22 cellular contexts compared by ENCODE assay signal in genomic region chr21:46211786-46212720, GRCh38. TPM values are rescaled to one million over a fixed set of nuclear protein-coding genes. Genes with fewer than 3 reads are reported as not detected.
DNase-seq lines count a peak whose midpoint lies in the region; ATAC-seq and TF ChIP-seq lines count a peak whose summit lies in the region.
"Had no signal": no experiment of that assay in that cellular context is flagged by ENCODE, and none has a peak within 500 bp of the region (broad histone marks: within the 10 kb centered on the region; RNA-seq: fewer than 3 reads in every experiment).

No MANE protein-coding gene starts in this region.

- H3K27me3 Mint-ChIP-seq in chondrocyte (ENCODE audit: low read depth) (no peaks in the 10 kb centered on the region), nephron progenitor cell (ENCODE audit: low read depth, poor library complexity) (peaks cover 3% of the 10 kb centered on the region)

- TF ChIP-seq CTCF in BE2C (IDR thresholded peaks at IDR 0.05; ENCODE audit: low read depth, low read length), result no peak
- TF ChIP-seq CTCF in chondrocyte (IDR thresholded peaks at IDR 0.05), result no peak
- TF ChIP-seq CTCF in nephron progenitor cell (IDR thresholded peaks at IDR 0.05), result no peak
- TF ChIP-seq CTCF in upper lobe of right lung (IDR thresholded peaks at IDR 0.05), result no peak

- H3K27ac ChIP-seq in upper lobe of right lung, result no peak overlapping the region
- H3K27ac ChIP-seq: C4-2B, neutrophil, SJCRH30, testis had no signal

- peak; percentile 2 for DNase-seq in BE2C
- peak; percentile 12 for DNase-seq in M059J (ENCODE audit: low read depth)
- DNase-seq in chondrocyte (ENCODE audit: low spot score), result peak; percentile 84
- no peak for DNase-seq in nephron progenitor cell
- DNase-seq in NCI-H2171 (lab: John Stamatoyannopoulos, UW), result no peak
- no peak for DNase-seq in activated CD4-positive, alpha-beta T cell treated with anti-CD3 and anti-CD28 coated beads for 4 hours
- DNase-seq in upper lobe of right lung, result no peak
- DNase-seq in COLO829 (ENCODE audit: low spot score), result no peak
- DNase-seq: activated CD4-positive, alpha-beta T cell treated with anti-CD3 and anti-CD28 coated beads, Interleukin-2, amount 50 U/mL, for 4 hours; activated naive CD4-positive, alpha-beta T cell treated with Interleukin-2 at 50 U/mL for 16 hours; amygdala; central memory CD4-positive, alpha-beta T cell; NCI-H146; NCI-H2171 treated with DMSO at 0.1 percent for 48 hours; NCI-H526 treated with DMSO at 0.1 percent for 48 hours; SJCRH30; testis had no signal

- H3K27ac Mint-ChIP-seq in chondrocyte (ENCODE audit: unreplicated experiment) (no peak overlapping the region), nephron progenitor cell (peak overlapping the region; percentile 96)

- H3K4me1 ChIP-seq in BE2C, result peaks cover 12% of the 10 kb centered on the region
- H3K4me1 ChIP-seq in upper lobe of right lung, result no peaks in the 10 kb centered on the region
- H3K4me1 ChIP-seq: testis had no signal

- no peak for ATAC-seq in upper lobe of right lung
- ATAC-seq: left lobe of liver, mucosa of descending colon had no signal

- peaks cover 52% of the 10 kb centered on the region for H3K36me3 ChIP-seq in BE2C
- peaks cover 83% of the 10 kb centered on the region for H3K36me3 ChIP-seq in upper lobe of right lung
- H3K36me3 ChIP-seq: SJCRH30 had no signal

- H3K4me3 Mint-ChIP-seq in chondrocyte (ENCODE audit: unreplicated experiment), result no peak overlapping the region
- no peak overlapping the region for H3K4me3 Mint-ChIP-seq in nephron progenitor cell

- H3K4me1 Mint-ChIP-seq in chondrocyte (ENCODE audit: low read depth), result peaks cover 7% of the 10 kb centered on the region
- no peaks in the 10 kb centered on the region for H3K4me1 Mint-ChIP-seq in nephron progenitor cell

- no peaks in the 10 kb centered on the region for H3K9me3 Mint-ChIP-seq in chondrocyte (ENCODE audit: low read depth)
- no peaks in the 10 kb centered on the region for H3K9me3 Mint-ChIP-seq in nephron progenitor cell

- no peaks in the 10 kb centered on the region for H3K27me3 ChIP-seq in BE2C
- no peaks in the 10 kb centered on the region for H3K27me3 ChIP-seq in upper lobe of right lung
- H3K27me3 ChIP-seq: neutrophil, SJCRH30, testis had no signal

- H3K4me3 ChIP-seq in BE2C (ENCODE audit: low read depth, low read length) (no peak overlapping the region), upper lobe of right lung (no peak overlapping the region)
- H3K4me3 ChIP-seq: mucosa of descending colon, SJCRH30, testis had no signal

- intact Hi-C loops in upper lobe of right lung (cut with DNase I), result no loop called here

- peaks cover 18% of the 10 kb centered on the region for H3K36me3 Mint-ChIP-seq in chondrocyte (ENCODE audit: low read depth)
- H3K36me3 Mint-ChIP-seq in nephron progenitor cell (ENCODE audit: low read depth), result peaks cover 15% of the 10 kb centered on the region

- H3K9me3 ChIP-seq in BE2C (no peaks in the 10 kb centered on the region), upper lobe of right lung (no peaks in the 10 kb centered on the region)
- H3K9me3 ChIP-seq: mucosa of descending colon, neutrophil, SJCRH30, testis had no signal

RNA-seq across cellular contexts. Expression of gene LSS, which starts 16.5 kb away (rescaled TPM):
- 84.6 TPM for polyA plus RNA-seq in BE2C (2012; ENCODE audit: insufficient read depth, insufficient read length, low read depth)
- total RNA-seq in M059J (2014; rRNA removed; shearing (Covaris generic)), result 31.9 and 55.0 TPM in 2 replicates
- total RNA-seq in chondrocyte (93.2 to 110 TPM (median 107 TPM) in 3 replicates), upper lobe of right lung (108 TPM)

RNA-seq across cellular contexts. Expression of gene SPATC1L, which starts 27.8 kb away (rescaled TPM):
- polyA plus RNA-seq in BE2C (2012; ENCODE audit: insufficient read depth, insufficient read length, low read depth), result 29.5 TPM
- 17.4 and 21.6 TPM in 2 replicates for total RNA-seq in M059J (2014; rRNA removed; shearing (Covaris generic))
- total RNA-seq in chondrocyte (14.0 to 18.5 TPM (median 14.1 TPM) in 3 replicates), upper lobe of right lung (4.7 TPM)

RNA-seq across cellular contexts. Expression of gene FTCD, which starts 56.7 kb away (rescaled TPM):
- 3.1 TPM for polyA plus RNA-seq in BE2C (2012; ENCODE audit: insufficient read depth, insufficient read length, low read depth)
- not detected in 2 replicates for total RNA-seq in M059J (2014; rRNA removed; shearing (Covaris generic))
- total RNA-seq in chondrocyte, result 1.7 to 4.1 TPM (median 1.7 TPM) in 3 replicates
- total RNA-seq in upper lobe of right lung, result 0.46 TPM
- total RNA-seq: SJCRH30; T-helper 1 cell treated with Interleukin-12 subunit alpha and Interleukin-12 subunit beta and Interleukin-4 antibody, amounts not matched to agents 30 ng/mL and 1 ng/mL, for 36 hours had no signal

Comparison
In these comparisons a context has a peak if more than half of its experiments do, and no peak if none do; other contexts are left out.
1. DNase-seq: peak in BE2C (single experiment), M059J (single experiment) and chondrocyte (single experiment); none in nephron progenitor cell (single experiment), NCI-H2171 (single experiment), activated CD4-positive, alpha-beta T cell treated with anti-CD3 and anti-CD28 coated beads for 4 hours (0 of 2), upper lobe of right lung (single experiment) and COLO829 (single experiment).